ENCODE assay signal across 2 cellular contexts in the genomic region with DNA sequence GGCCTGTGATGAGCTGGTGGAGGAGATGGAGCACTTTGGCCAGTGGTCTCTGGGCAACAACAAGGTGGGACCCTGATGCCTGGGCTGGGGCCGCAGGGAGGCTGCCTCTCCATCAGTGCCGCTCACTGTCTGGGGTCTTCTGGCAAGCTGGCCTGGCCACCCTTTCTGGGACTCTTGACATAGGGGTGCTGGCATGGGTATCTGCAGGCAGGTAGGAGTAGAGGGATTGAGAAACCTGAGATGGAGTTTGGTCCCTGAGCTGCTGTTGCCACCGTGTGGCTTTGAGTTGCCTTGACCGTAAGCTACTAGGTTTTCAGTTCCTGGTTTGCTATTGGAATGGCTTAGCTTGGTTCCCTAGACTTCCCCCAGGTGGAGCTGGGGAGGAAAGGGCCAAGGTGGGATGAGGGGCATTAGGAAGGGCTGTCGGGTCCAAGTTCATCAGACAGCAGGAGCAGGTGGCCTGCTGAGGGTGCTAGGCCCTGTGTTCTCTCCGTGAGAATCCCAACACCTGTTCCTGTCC.
A peak's percentile ranks its signal among the peaks of the same experiment; 100 is the strongest.
TF ChIP-seq lines count a peak whose summit lies in the region.

No MANE protein-coding gene starts in this region.

TF ChIP-seq in IMR-90, 13 proteins besides CTCF, POLR2A, EP300 and RAD21:
- TF ChIP-seq, protein P1, sequence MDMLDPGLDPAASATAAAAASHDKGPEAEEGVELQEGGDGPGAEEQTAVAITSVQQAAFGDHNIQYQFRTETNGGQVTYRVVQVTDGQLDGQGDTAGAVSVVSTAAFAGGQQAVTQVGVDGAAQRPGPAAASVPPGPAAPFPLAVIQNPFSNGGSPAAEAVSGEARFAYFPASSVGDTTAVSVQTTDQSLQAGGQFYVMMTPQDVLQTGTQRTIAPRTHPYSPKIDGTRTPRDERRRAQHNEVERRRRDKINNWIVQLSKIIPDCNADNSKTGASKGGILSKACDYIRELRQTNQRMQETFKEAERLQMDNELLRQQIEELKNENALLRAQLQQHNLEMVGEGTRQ (IDR thresholded peaks at IDR 0.05; ENCODE audit: low read depth, low read length), result no peak
- TF ChIP-seq, protein P2, sequence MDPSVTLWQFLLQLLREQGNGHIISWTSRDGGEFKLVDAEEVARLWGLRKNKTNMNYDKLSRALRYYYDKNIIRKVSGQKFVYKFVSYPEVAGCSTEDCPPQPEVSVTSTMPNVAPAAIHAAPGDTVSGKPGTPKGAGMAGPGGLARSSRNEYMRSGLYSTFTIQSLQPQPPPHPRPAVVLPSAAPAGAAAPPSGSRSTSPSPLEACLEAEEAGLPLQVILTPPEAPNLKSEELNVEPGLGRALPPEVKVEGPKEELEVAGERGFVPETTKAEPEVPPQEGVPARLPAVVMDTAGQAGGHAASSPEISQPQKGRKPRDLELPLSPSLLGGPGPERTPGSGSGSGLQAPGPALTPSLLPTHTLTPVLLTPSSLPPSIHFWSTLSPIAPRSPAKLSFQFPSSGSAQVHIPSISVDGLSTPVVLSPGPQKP (IDR thresholded peaks at IDR 0.05; ENCODE audit: borderline replicate concordance, low read depth, low read length), result no peak
- TF ChIP-seq FOS (IDR thresholded peaks at IDR 0.05; ENCODE audit: low read depth, low read length), result no peak
- TF ChIP-seq MXI1 (IDR thresholded peaks at IDR 0.05; ENCODE audit: borderline replicate concordance, low read depth, low read length), result no peak
- no peak for TF ChIP-seq MAZ (IDR thresholded peaks at IDR 0.05; ENCODE audit: borderline replicate concordance, low read depth, low read length)
- TF ChIP-seq RCOR1 (IDR thresholded peaks at IDR 0.05; ENCODE audit: insufficient replicate concordance, low read length), result no peak
- no peak for TF ChIP-seq CEBPB (IDR thresholded peaks at IDR 0.05; ENCODE audit: low read depth, low read length)
- TF ChIP-seq BHLHE40 (IDR thresholded peaks at IDR 0.05; ENCODE audit: low read depth, low read length), result no peak
- TF ChIP-seq CHD1 (IDR thresholded peaks at IDR 0.05; ENCODE audit: low read depth, low read length), result no peak
- no peak for TF ChIP-seq MAFK (IDR thresholded peaks at IDR 0.05; ENCODE audit: low read depth, low read length)

TF ChIP-seq in H1, 55 proteins besides CTCF, POLR2A, EP300 and RAD21:
- TF ChIP-seq TAF7 (optimal IDR thresholded peaks at IDR 0.05; ENCODE audit: borderline replicate concordance, low read depth, low read length) (peak; percentile 79), RBBP5 (IDR thresholded peaks at IDR 0.05; ENCODE audit: borderline replicate concordance, low read depth, low read length) (no peak), EZH2 (IDR thresholded peaks at IDR 0.05; ENCODE audit: low read depth, low read length, severe bottlenecking) (no peak), BACH1 (IDR thresholded peaks at IDR 0.05; ENCODE audit: low read length) (no peak), ASH2L (IDR thresholded peaks at IDR 0.05; ENCODE audit: low read length) (no peak), SIN3A (conservative IDR thresholded peaks at IDR 0.05 in 1 of 2, IDR thresholded peaks at IDR 0.05 in 1 of 2; ENCODE audit: low read depth in 1 of 2, low read length in 2 of 2) (peak in 1 of 2 experiments; percentile 79; a peak in 2 of 4 replicates), TBP (IDR thresholded peaks at IDR 0.05; ENCODE audit: low read depth, low read length) (peak; percentile 19; the same call in 1 of the 2 replicates), BRCA1 (IDR thresholded peaks at IDR 0.05; ENCODE audit: low read depth, low read length) (no peak), RXRA (IDR thresholded peaks at IDR 0.05; ENCODE audit: insufficient read depth, low read depth, low read length) (0 out of 2 replicates have a peak, but pooled peaks have one; percentile 18), JUND (IDR thresholded peaks at IDR 0.05; ENCODE audit: low read length) (no peak), TCF12 (IDR thresholded peaks at IDR 0.05; ENCODE audit: low read depth, low read length) (0 out of 2 replicates have a peak, but pooled peaks have one; percentile 44), POLR2AphosphoS5 (IDR thresholded peaks at IDR 0.05; ENCODE audit: low read depth, low read length) (no peak; the same call in 1 of the 2 replicates), NRF1 (IDR thresholded peaks at IDR 0.05; ENCODE audit: low read depth, low read length) (no peak), CEBPB (IDR thresholded peaks at IDR 0.05; ENCODE audit: low read depth, low read length) (0 out of 2 replicates have a peak, but pooled peaks have one; percentile 73)
- TF ChIP-seq, protein P3, sequence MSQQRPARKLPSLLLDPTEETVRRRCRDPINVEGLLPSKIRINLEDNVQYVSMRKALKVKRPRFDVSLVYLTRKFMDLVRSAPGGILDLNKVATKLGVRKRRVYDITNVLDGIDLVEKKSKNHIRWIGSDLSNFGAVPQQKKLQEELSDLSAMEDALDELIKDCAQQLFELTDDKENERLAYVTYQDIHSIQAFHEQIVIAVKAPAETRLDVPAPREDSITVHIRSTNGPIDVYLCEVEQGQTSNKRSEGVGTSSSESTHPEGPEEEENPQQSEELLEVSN (IDR thresholded peaks at IDR 0.05), result no peak
